In the genomic region with DNA sequence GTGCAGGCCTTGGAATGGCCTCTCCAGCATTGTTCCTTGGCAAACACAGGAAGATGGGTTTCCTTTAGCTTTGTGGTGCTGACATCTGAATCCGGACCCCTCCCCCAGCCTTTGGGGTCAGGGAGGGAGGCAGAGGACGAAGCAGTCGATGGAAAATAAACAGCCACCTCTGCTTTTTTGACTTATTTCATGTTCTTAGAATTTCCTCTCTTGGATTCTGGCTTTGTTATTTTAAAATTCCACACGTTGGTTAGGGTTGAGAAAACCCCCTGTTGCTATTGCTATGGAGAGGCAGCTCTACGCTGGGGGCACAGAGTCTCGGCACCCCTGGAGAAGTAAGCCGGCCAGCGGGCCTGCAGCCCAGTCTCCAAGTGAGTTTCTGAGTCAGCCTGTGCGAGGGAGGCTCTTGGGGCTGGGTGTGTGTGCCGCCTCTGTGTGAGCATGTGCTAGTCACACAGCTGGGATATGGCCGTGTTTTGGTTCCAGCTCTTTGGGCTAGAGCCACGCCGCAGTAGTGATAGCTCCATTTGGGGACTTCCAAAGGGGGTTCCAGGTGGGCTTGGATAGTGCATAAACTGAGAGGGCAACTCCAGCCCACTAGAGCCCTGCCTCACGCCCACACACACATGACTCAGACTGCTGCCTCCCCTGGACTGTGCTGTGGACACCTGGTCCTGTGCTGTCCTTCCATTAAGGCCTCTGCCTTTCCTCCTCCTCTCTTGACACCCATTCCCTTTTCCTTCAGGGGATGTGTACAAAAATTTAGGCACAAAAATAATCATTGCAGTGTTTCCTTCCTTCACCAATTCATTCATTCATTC, we compare ENCODE assay signal across 11 cellular contexts. TPM values are rescaled to one million over a fixed set of nuclear protein-coding genes. Genes with fewer than 3 reads are reported as not detected.
A peak's percentile ranks its signal among the peaks of the same experiment; 100 is the strongest.
DNase-seq lines count a peak whose midpoint lies in the region; ATAC-seq and TF ChIP-seq lines count a peak whose summit lies in the region.
"Had no signal": no experiment of that assay in that cellular context is flagged by ENCODE, and none has a peak within 500 bp of the region (broad histone marks: within the 10 kb centered on the region; RNA-seq: fewer than 3 reads in every experiment).

No MANE protein-coding gene starts in this region.

- peak in 1 of 2 donors; percentile 0 for TF ChIP-seq POLR2A in adrenal gland (IDR thresholded peaks at IDR 0.05)

- no peak overlapping the region for H3K9ac ChIP-seq in trophoblast cell (ENCODE audit: low read length)

- no TSS peak for BruUV-seq in Caco-2 (replicated peaks; lab: Mats Ljungman, UMichigan)

- peak overlapping the region; percentile 3 for H4K8ac ChIP-seq in trophoblast cell (ENCODE audit: low read depth, low read length)

- TF ChIP-seq CTCF in Caco-2 (IDR thresholded peaks at IDR 0.05; ENCODE audit: insufficient read depth in 1 of 2, low read depth in 1 of 2, low read length in 1 of 2, severe bottlenecking in 1 of 2, unreplicated experiment in 1 of 2) (no peak), adrenal gland (IDR thresholded peaks at IDR 0.05) (no peak), heart right ventricle (IDR thresholded peaks at IDR 0.05) (no peak)

- intact Hi-C loops in Caco-2 (cut with micrococcal nuclease; ENCODE audit: unreplicated experiment): no loop called here
- intact Hi-C loops in adrenal gland (cut with DNase I): no loop called here
- intact Hi-C loops in heart right ventricle (cut with DNase I): loop anchor here in 2 of 10 donors (2.0 to 5.0 kb wide), 3 partner anchors 42 to 55 kb away; no protein-coding TSS in a partner anchor
- intact Hi-C loops in CD4-positive, alpha-beta memory T cell (cut with micrococcal nuclease): no loop called here

- H3K4ac ChIP-seq in trophoblast cell (ENCODE audit: low read depth, low read length): peak overlapping the region; percentile 6

- H2AFZ ChIP-seq in trophoblast cell (ENCODE audit: insufficient read depth, low read length, poor library complexity): no peak overlapping the region

- ATAC-seq in heart right ventricle (peak; percentile 59 to 78 (median 68)), GM18502 (IDR thresholded peaks at IDR 0.05; ENCODE audit: poor library complexity, unreplicated experiment) (no peak), HG02970 (IDR thresholded peaks at IDR 0.05; ENCODE audit: low FRiP score, unreplicated experiment) (no peak)

- no peak overlapping the region for H3K4me3 Mint-ChIP-seq in Caco-2 (ENCODE audit: unreplicated experiment)
- no peak overlapping the region for H3K4me3 Mint-ChIP-seq in CD4-positive, alpha-beta memory T cell
- H3K4me3 Mint-ChIP-seq: CD14-positive monocyte had no signal

- no peaks in the 10 kb centered on the region for H3K27me3 Mint-ChIP-seq in Caco-2 (ENCODE audit: insufficient read depth, unreplicated experiment)
- peaks cover 22 to 27% of the 10 kb centered on the region in 2 donors for H3K27me3 Mint-ChIP-seq in CD4-positive, alpha-beta memory T cell

- H3K23ac ChIP-seq in trophoblast cell (ENCODE audit: low read length): no peak overlapping the region

- H2AK5ac ChIP-seq in trophoblast cell (ENCODE audit: low read length): peak overlapping the region; percentile 65

- H4K12ac ChIP-seq in trophoblast cell (ENCODE audit: low read depth, low read length): no peak overlapping the region

- H3K9me3 Mint-ChIP-seq in Caco-2 (ENCODE audit: unreplicated experiment): no peaks in the 10 kb centered on the region
- no peaks in the 10 kb centered on the region for H3K9me3 Mint-ChIP-seq in CD4-positive, alpha-beta memory T cell

- peaks cover 25% of the 10 kb centered on the region for H3K4me1 Mint-ChIP-seq in Caco-2 (ENCODE audit: low read depth, unreplicated experiment)
- peaks cover 0 to 3% (median 0%) of the 10 kb centered on the region in 4 donors for H3K4me1 Mint-ChIP-seq in CD4-positive, alpha-beta memory T cell

- 63 to 73% (median 69%) methylated on average over 11 to 14 of the region's 14 CpGs for WGBS in adrenal gland, 4 donors
- WGBS in heart right ventricle, 2 donors: 43 to 55% methylated on average over 14 of the region's 14 CpGs
- no CpG with 5 or more reads among the region's 14 CpGs for WGBS in trophoblast cell (ENCODE audit: extremely low coverage, insufficient coverage, insufficient read length)

- H3K27ac Mint-ChIP-seq in Caco-2 (ENCODE audit: unreplicated experiment): peak overlapping the region; percentile 68
- H3K27ac Mint-ChIP-seq in CD4-positive, alpha-beta memory T cell: no peak overlapping the region
- H3K27ac Mint-ChIP-seq: CD14-positive monocyte had no signal

- H3K14ac ChIP-seq in trophoblast cell (ENCODE audit: low read length): peak overlapping the region; percentile 25

- no peaks in the 10 kb centered on the region for H3K27me3 ChIP-seq in Caco-2 (replicated peaks; ENCODE audit: control insufficient read depth, insufficient read depth, low read length)
- H3K27me3 ChIP-seq in adrenal gland: no peaks in the 10 kb centered on the region
- peaks cover 0 to 28% (median 0%) of the 10 kb centered on the region in 7 donors for H3K27me3 ChIP-seq in heart right ventricle
- no peaks in the 10 kb centered on the region for H3K27me3 ChIP-seq in trophoblast cell (ENCODE audit: insufficient read depth, low read length)
- H3K27me3 ChIP-seq in CD4-positive, alpha-beta memory T cell (ENCODE audit: insufficient read depth, low read length): peaks cover 18% of the 10 kb centered on the region

- H3K79me1 ChIP-seq in trophoblast cell (ENCODE audit: low read length): peaks cover 49% of the 10 kb centered on the region

- H3K4me1 ChIP-seq in Caco-2 (peaks cover 59% of the 10 kb centered on the region), adrenal gland (replicated peaks in 1 of 2) (peaks cover 10 to 22% of the 10 kb centered on the region in 2 donors), heart right ventricle (peaks cover 11 to 55% (median 47%) of the 10 kb centered on the region in 9 donors), trophoblast cell (ENCODE audit: control insufficient read depth in 1 of 2, insufficient read depth in 2 of 2, low read length in 2 of 2) (peaks cover 37 to 41% of the 10 kb centered on the region in 2 experiments)
- H3K4me1 ChIP-seq in CD4-positive, alpha-beta memory T cell (ENCODE audit: insufficient read depth, low read length): peaks cover 3% of the 10 kb centered on the region

- no peak for DNase-seq in Caco-2
- peak in 5 of 7 donors; percentile 35 to 69 (median 38) for DNase-seq in adrenal gland
- peak; percentile 75 for DNase-seq in heart right ventricle
- peak in 1 of 2 donors; percentile 47 for DNase-seq in trophoblast cell
- no peak for DNase-seq in CD4-positive, alpha-beta memory T cell
- DNase-seq in NCI-H510A (lab: John Stamatoyannopoulos, UW): no peak
- DNase-seq: NCI-H748 treated with DMSO at 0.1 percent for 48 hours had no signal

- H3K9me3 ChIP-seq in Caco-2 (no peaks in the 10 kb centered on the region), adrenal gland (replicated peaks in 1 of 3) (no peaks in the 10 kb centered on the region), heart right ventricle (no peaks in the 10 kb centered on the region), trophoblast cell (ENCODE audit: insufficient read depth, low read depth, low read length) (no peaks in the 10 kb centered on the region)
- H3K9me3 ChIP-seq in CD4-positive, alpha-beta memory T cell (ENCODE audit: control insufficient read depth in 1 of 2, low read length in 2 of 2): no peaks in the 10 kb centered on the region

- peak overlapping the region; percentile 45 for H3K18ac ChIP-seq in trophoblast cell (ENCODE audit: low read length)

- H2BK120ac ChIP-seq in trophoblast cell (ENCODE audit: insufficient read depth, low read length, poor library complexity): peak overlapping the region; percentile 80

- H3K4me3 ChIP-seq in Caco-2 (ENCODE audit: low read depth, low read length) (no peak overlapping the region), adrenal gland (no peak overlapping the region), heart right ventricle (no peak overlapping the region), trophoblast cell (ENCODE audit: low read depth, low read length) (no peak overlapping the region)
- no peak overlapping the region for H3K4me3 ChIP-seq in CD4-positive, alpha-beta memory T cell (ENCODE audit: low read length in 2 of 2)

- H4K91ac ChIP-seq in trophoblast cell (ENCODE audit: low read depth, low read length): peak overlapping the region; percentile 53

- no peak overlapping the region for H3K4me2 ChIP-seq in trophoblast cell (ENCODE audit: low read length)

- CTCF ChIA-PET in Caco-2 (lab: Charles Lee): interaction anchor here (0.9 kb wide), 1 partner anchor 158 kb away, joined by 3 read pairs; no protein-coding TSS in a partner anchor
- CTCF ChIA-PET in CD4-positive, alpha-beta memory T cell (lab: Charles Lee; ENCODE audit: partially characterized antibody): no interaction called here

- POLR2A ChIA-PET in Caco-2 (lab: Charles Lee): interaction anchor here (0.6 kb wide), 1 partner anchor 17 kb away, joined by 3 read pairs; no protein-coding TSS in a partner anchor
- POLR2A ChIA-PET in CD4-positive, alpha-beta memory T cell (lab: Charles Lee; ENCODE audit: partially characterized antibody): no interaction called here

- H3K79me2 ChIP-seq in trophoblast cell (ENCODE audit: control insufficient read depth, insufficient read depth, low read length, poor library complexity): peaks cover 13% of the 10 kb centered on the region

- H2BK5ac ChIP-seq in trophoblast cell (ENCODE audit: low read depth, low read length, poor library complexity): peak overlapping the region; percentile 81

- no peaks in the 10 kb centered on the region for H3K36me3 Mint-ChIP-seq in Caco-2 (ENCODE audit: insufficient read depth, unreplicated experiment)
- H3K36me3 Mint-ChIP-seq in CD4-positive, alpha-beta memory T cell: no peaks in the 10 kb centered on the region

- H3K27ac ChIP-seq in adrenal gland (peak overlapping the region in 4 of 5 donors; percentile 24 to 96 (median 74)), heart right ventricle (peak overlapping the region; percentile 85 to 97 (median 92)), trophoblast cell (ENCODE audit: low read depth, low read length) (peak overlapping the region; percentile 97)
- H3K27ac ChIP-seq in CD4-positive, alpha-beta memory T cell (ENCODE audit: low read depth, low read length): no peak overlapping the region
- H3K27ac ChIP-seq: HL-60 had no signal

- H3K36me3 ChIP-seq in Caco-2 (ENCODE audit: control insufficient read depth, insufficient read depth, low read length) (no peaks in the 10 kb centered on the region), adrenal gland (replicated peaks in 1 of 2) (no peaks in the 10 kb centered on the region), heart right ventricle (no peaks in the 10 kb centered on the region), trophoblast cell (ENCODE audit: control insufficient read depth in 1 of 2, insufficient read depth in 2 of 2, low read length in 2 of 2) (no peaks in the 10 kb centered on the region)
- H3K36me3 ChIP-seq in CD4-positive, alpha-beta memory T cell (ENCODE audit: insufficient read depth, low read length): no peaks in the 10 kb centered on the region

- peak overlapping the region; percentile 95 for H2BK12ac ChIP-seq in trophoblast cell (ENCODE audit: low read length)

RNA-seq across cellular contexts. Expression of gene AMOTL2, which starts 58.8 kb away (rescaled TPM):
- total RNA-seq in Caco-2 (2022) (220 and 271 TPM in 2 replicates), adrenal gland (10 to 100 TPM; 15.9 to 63.0 (median 35.8) TPM), heart right ventricle (10 to 100 TPM; 27.8 to 96.6 (median 57.8) TPM)
- polyA plus RNA-seq in adrenal gland (10 to 100 TPM in 2 of 3 donors, 1 to 10 TPM in 1; 9.5 to 15.4 (median 10.5) TPM), heart right ventricle (10 to 100 TPM; 18.7 to 19.8 TPM)
- polyA plus RNA-seq in trophoblast cell (2013): 83.2 and 85.9 TPM in 2 replicates
- under 1 TPM in 1 of 2 experiments, not detected in 1; 0.23 TPM for total RNA-seq in CD4-positive, alpha-beta memory T cell
- under 1 TPM in 1 of 2 donors, not detected in 1; 0.48 TPM for polyA plus RNA-seq in CD4-positive, alpha-beta memory T cell
- polyA plus RNA-seq: CD14-positive monocyte had no signal

Comparison
In these comparisons a context has a peak if more than half of its experiments do, and no peak if none do; other contexts are left out.
1. DNase-seq: peak in adrenal gland (5 of 7) and heart right ventricle (2 of 2); none in Caco-2 (0 of 2), CD4-positive, alpha-beta memory T cell (0 of 5) and NCI-H510A (single experiment).
2. ATAC-seq: peak in heart right ventricle (8 of 8); none in GM18502 (single experiment) and HG02970 (single experiment).
3. RNA of gene AMOTL2, which starts 58.8 kb away (total RNA-seq): 220 to 271 TPM in Caco-2, 27.8 to 96.6 TPM in heart right ventricle and 15.9 to 63.0 TPM in adrenal gland; 0.23 TPM in CD4-positive, alpha-beta memory T cell; every median in the first group is over 10 times any median in the second.